Comparison of ENCODE assay signal across 1 cellular context in the genomic region with DNA sequence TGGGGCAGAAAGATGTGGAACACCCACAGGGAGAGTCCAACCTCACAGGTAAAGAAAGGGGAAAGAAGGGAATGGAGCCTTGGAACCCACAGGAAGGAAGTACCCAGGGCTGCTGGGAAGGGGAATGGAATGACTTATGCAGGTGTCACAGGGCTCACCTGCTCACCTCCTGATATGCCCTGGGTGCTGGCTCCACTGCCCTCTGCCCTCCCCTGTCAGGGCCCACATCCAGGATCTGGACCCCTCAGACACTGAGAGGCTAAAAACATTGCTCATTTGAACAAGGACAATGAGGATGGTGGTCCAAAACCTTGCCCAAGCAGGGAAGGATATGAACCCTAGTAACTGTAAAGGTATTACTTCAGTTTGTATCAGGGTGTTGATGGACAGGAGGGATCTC.
TF ChIP-seq lines count a peak whose summit lies in the region.

No MANE protein-coding gene starts in this region.

TF ChIP-seq in endothelial cell of umbilical vein, 7 proteins besides CTCF, POLR2A, EP300 and RAD21:
- TF ChIP-seq JUN (IDR thresholded peaks at IDR 0.05; ENCODE audit: borderline replicate concordance, insufficient read depth, insufficient read length, low read depth), result no peak
